Comparison of ENCODE assay signal across 1 cellular context in the genomic region with DNA sequence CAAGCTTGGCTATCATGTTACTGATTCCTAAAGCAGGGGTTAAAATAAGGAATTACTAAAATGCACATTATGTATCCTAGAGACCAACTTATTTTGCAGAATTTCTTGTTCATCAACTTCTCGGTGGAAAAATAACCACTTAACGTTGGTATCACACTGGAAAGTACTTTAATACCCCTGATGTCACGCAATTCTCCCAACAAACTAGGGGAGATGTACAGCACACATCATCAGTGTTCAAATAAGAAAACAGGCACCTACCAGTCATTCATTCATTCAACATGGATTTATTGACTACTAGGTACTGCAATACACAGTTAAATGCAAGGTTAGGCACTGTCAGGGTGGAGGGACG.
A peak's percentile ranks its signal among the peaks of the same experiment; 100 is the strongest.
TF ChIP-seq lines count a peak whose summit lies in the region.

No MANE protein-coding gene starts in this region.

TF ChIP-seq in GM12878, 131 proteins besides CTCF, POLR2A, EP300 and RAD21:
- TF ChIP-seq, protein P1, sequence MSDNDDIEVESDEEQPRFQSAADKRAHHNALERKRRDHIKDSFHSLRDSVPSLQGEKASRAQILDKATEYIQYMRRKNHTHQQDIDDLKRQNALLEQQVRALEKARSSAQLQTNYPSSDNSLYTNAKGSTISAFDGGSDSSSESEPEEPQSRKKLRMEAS (IDR thresholded peaks at IDR 0.05; ENCODE audit: low read depth, low read length) = no peak
- TF ChIP-seq, protein P2, sequence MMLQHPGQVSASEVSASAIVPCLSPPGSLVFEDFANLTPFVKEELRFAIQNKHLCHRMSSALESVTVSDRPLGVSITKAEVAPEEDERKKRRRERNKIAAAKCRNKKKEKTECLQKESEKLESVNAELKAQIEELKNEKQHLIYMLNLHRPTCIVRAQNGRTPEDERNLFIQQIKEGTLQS (IDR thresholded peaks at IDR 0.05; ENCODE audit: borderline replicate concordance, extremely low read depth, low read depth, low read length) = peak; percentile 34; the same call in 1 of the 2 replicates
- no peak for TF ChIP-seq MYB (IDR thresholded peaks at IDR 0.05; ENCODE audit: borderline replicate concordance, low read depth, low read length)
TF ChIP-seq in GM12878: peak in this region for 1.
